ENCODE assay signal across 1 cellular context in the genomic region with DNA sequence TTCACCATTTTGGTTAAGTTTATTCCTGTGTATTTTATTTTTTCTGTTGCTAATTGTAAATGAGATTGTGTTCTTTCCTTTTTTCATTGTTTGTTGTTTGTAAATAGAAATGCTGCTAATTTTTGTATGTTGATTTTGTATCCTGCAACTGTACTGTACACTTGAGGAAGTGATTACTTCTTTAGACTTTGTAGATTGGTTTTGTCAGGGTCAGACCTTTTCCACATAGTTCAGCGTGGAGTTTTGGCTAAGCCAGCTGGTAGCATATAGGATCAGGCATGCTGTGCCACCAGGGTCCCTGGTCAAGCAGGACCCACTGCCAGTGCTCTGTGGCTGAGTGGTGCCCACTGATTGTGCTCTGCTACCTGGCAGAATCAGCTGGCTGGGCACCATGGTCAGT.
TF ChIP-seq lines count a peak whose summit lies in the region.

No MANE protein-coding gene starts in this region.

TF ChIP-seq in IMR-90, 13 proteins besides CTCF, POLR2A, EP300 and RAD21:
- no peak for TF ChIP-seq CEBPB (IDR thresholded peaks at IDR 0.05; ENCODE audit: low read depth, low read length)
